In the genomic region with DNA sequence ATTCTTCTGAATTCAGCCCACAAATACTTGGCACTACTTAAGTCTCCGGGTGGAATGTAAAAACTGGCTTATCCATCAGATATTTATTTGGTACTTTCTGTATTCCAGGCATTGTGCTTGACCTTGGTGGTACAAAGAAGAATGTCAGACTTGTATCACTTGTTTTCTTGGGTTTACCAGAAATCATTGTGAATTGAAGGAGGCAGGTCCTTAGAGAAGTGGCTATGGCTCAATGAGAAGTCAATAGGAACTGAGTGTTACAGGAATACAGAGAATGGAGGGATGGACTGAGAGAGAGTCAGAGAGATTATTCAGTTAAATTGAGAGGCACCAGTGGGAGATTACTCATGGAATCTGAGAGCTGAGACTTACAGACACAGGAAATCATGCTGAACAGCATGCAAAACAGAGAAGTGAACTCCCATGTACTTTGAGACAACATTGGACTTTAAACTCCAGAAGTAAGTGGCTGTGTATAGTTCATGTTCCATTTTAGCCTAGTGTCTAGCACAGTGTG, we compare ENCODE assay signal across 14 cellular contexts.
DNase-seq lines count a peak whose midpoint lies in the region; ATAC-seq, FAIRE-seq and TF ChIP-seq lines count a peak whose summit lies in the region.
"Had no signal": no experiment of that assay in that cellular context is flagged by ENCODE, and none has a peak within 500 bp of the region (broad histone marks: within the 10 kb centered on the region; RNA-seq: fewer than 3 reads in every experiment).

No MANE protein-coding gene starts in this region.

- TF ChIP-seq CTCF in right atrium auricular region (IDR thresholded peaks at IDR 0.05): no peak
- TF ChIP-seq CTCF in bronchial epithelial cell (IDR thresholded peaks at IDR 0.05; ENCODE audit: insufficient read depth, low read length, severe bottlenecking): no peak
- TF ChIP-seq CTCF in upper lobe of right lung (IDR thresholded peaks at IDR 0.05): no peak
- no peak for TF ChIP-seq CTCF in PC-9 (conservative IDR thresholded peaks at IDR 0.05)

- no peak overlapping the region for H2AK5ac ChIP-seq in mesenchymal stem cell (ENCODE audit: low read length, severe bottlenecking)

- no peak overlapping the region for H3K18ac ChIP-seq in mesenchymal stem cell (ENCODE audit: low read depth in 1 of 2, low read length in 2 of 2)

- no peak overlapping the region for H3K14ac ChIP-seq in mesenchymal stem cell (ENCODE audit: low read length in 2 of 2)

- no peak overlapping the region for H2BK12ac ChIP-seq in mesenchymal stem cell (ENCODE audit: low read length in 2 of 2)

- BruUV-seq in PC-9 (replicated peaks; lab: Mats Ljungman, UMichigan): no TSS peak

- POLR2A ChIA-PET in PC-9 (lab: Charles Lee; ENCODE audit: unreplicated experiment): no interaction called here

- no peak overlapping the region for H3K4ac ChIP-seq in mesenchymal stem cell (ENCODE audit: low read depth in 1 of 2, low read length in 2 of 2)

- H3K4me2 ChIP-seq in mesenchymal stem cell (ENCODE audit: low read length, poor library complexity, severe bottlenecking): no peak overlapping the region
- no peak overlapping the region for H3K4me2 ChIP-seq in PC-9
- H3K4me2 ChIP-seq: A549 had no signal

- no peaks in the 10 kb centered on the region for H4K20me1 ChIP-seq in PC-9 (ENCODE audit: insufficient read depth)

- H2AFZ ChIP-seq in mesenchymal stem cell (ENCODE audit: low read depth, low read length): no peak overlapping the region
- H2AFZ ChIP-seq in PC-9: no peak overlapping the region

- H4K8ac ChIP-seq in mesenchymal stem cell (ENCODE audit: low read length): no peak overlapping the region

- H2BK5ac ChIP-seq in mesenchymal stem cell (ENCODE audit: low read depth, low read length, poor library complexity, severe bottlenecking): no peak overlapping the region

- WGBS in mesenchymal stem cell: 88% methylated on average over 1 of the region's 1 CpG

- CTCF ChIA-PET in PC-9 (lab: Charles Lee): no interaction called here

- no peaks in the 10 kb centered on the region for H3F3A ChIP-seq in PC-9 (ENCODE audit: insufficient read depth, low read depth)

- H3K9ac ChIP-seq in mesenchymal stem cell (ENCODE audit: low read length): peak overlapping the region; percentile 44

- H3K4me1 ChIP-seq in right atrium auricular region: peaks cover 0 to 5% of the 10 kb centered on the region in 2 donors
- H3K4me1 ChIP-seq in mesenchymal stem cell (ENCODE audit: control insufficient read depth, insufficient read depth, low read depth, low read length): peaks cover 4% of the 10 kb centered on the region
- H3K4me1 ChIP-seq in upper lobe of right lung: peaks cover 5% of the 10 kb centered on the region
- H3K4me1 ChIP-seq in PC-9 (replicated peaks; ENCODE audit: insufficient read depth): no peaks in the 10 kb centered on the region
- H3K4me1 ChIP-seq: A549 had no signal

- no peaks in the 10 kb centered on the region for H3K79me1 ChIP-seq in mesenchymal stem cell (replicated peaks; ENCODE audit: low read length, poor library complexity, severe bottlenecking)

- no peak overlapping the region for H2BK15ac ChIP-seq in mesenchymal stem cell (ENCODE audit: low read depth, poor library complexity, severe bottlenecking)

- no peaks in the 10 kb centered on the region for H3K9me3 ChIP-seq in right atrium auricular region
- H3K9me3 ChIP-seq in mesenchymal stem cell (ENCODE audit: control insufficient read depth, low read length): no peaks in the 10 kb centered on the region
- H3K9me3 ChIP-seq in upper lobe of right lung: no peaks in the 10 kb centered on the region
- H3K9me3 ChIP-seq in PC-9 (ENCODE audit: insufficient read depth, low read depth): no peaks in the 10 kb centered on the region
- H3K9me3 ChIP-seq: A549 had no signal

- no peak overlapping the region for H3K23ac ChIP-seq in mesenchymal stem cell (ENCODE audit: low read length in 2 of 2)

- H3K9me2 ChIP-seq in PC-9 (ENCODE audit: insufficient read depth): no peaks in the 10 kb centered on the region

- H2BK120ac ChIP-seq in mesenchymal stem cell (ENCODE audit: low read depth, low read length): no peak overlapping the region

- intact Hi-C loops in left ventricle myocardium superior (cut with micrococcal nuclease): no loop called here
- intact Hi-C loops in upper lobe of right lung (cut with DNase I): no loop called here
- intact Hi-C loops in PC-9 (cut with micrococcal nuclease; ENCODE audit: unreplicated experiment): no loop called here

- no peak overlapping the region for H4K91ac ChIP-seq in mesenchymal stem cell (ENCODE audit: low read length)

- H3K27ac ChIP-seq in right atrium auricular region (no peak overlapping the region), mesenchymal stem cell (ENCODE audit: low read length, poor library complexity, severe bottlenecking) (peak overlapping the region; percentile 87), upper lobe of right lung (no peak overlapping the region), PC-9 (no peak overlapping the region)
- H3K27ac ChIP-seq: A549 had no signal

- no peak overlapping the region for H3K4me3 ChIP-seq in right atrium auricular region
- no peak overlapping the region for H3K4me3 ChIP-seq in bronchial epithelial cell (ENCODE audit: low read depth, low read length)
- no peak overlapping the region for H3K4me3 ChIP-seq in mesenchymal stem cell (ENCODE audit: insufficient read depth in 1 of 2, low read depth in 1 of 2, low read length in 2 of 2)
- no peak overlapping the region for H3K4me3 ChIP-seq in upper lobe of right lung
- H3K4me3 ChIP-seq in PC-9: no peak overlapping the region
- H3K4me3 ChIP-seq: A549 had no signal

- peak; percentile 32 for ATAC-seq in left ventricle myocardium superior
- ATAC-seq in upper lobe of right lung: peak; percentile 56
- ATAC-seq in GM19395 (IDR thresholded peaks at IDR 0.05; ENCODE audit: unreplicated experiment): no peak
- ATAC-seq: A549; activated naive CD8-positive, alpha-beta T cell treated with anti-CD3 and anti-CD28 coated beads, Interleukin-2, amount 50 U/mL, for 24 hours had no signal

- DNase-seq in left ventricle myocardium superior: no peak
- DNase-seq in right atrium auricular region (ENCODE audit: low spot score): no peak
- DNase-seq in bronchial epithelial cell (ENCODE audit: low read depth): peak; percentile 33
- DNase-seq in mesenchymal stem cell: peak; percentile 32
- DNase-seq in upper lobe of right lung: no peak
- no peak for DNase-seq in stimulated activated CD8-positive, alpha-beta memory T cell treated with anti-CD3 and anti-CD28 coated beads, Interleukin-4, amount 100 ng/mL, for 48 hours
- no peak for DNase-seq in PC-9
- DNase-seq: activated naive CD8-positive, alpha-beta T cell treated with anti-CD3 and anti-CD28 coated beads, Interleukin-2, amount 50 U/mL, for 24 hours; DMS 273 treated with DMSO at 0.1 percent for 48 hours; effector CD8-positive, alpha-beta T cell; glutamatergic neuron; left cardiac atrium had no signal

- H3K27me3 ChIP-seq in right atrium auricular region: no peaks in the 10 kb centered on the region
- H3K27me3 ChIP-seq in bronchial epithelial cell (ENCODE audit: control insufficient read depth, insufficient read depth, low read length): no peaks in the 10 kb centered on the region
- H3K27me3 ChIP-seq in mesenchymal stem cell (ENCODE audit: control insufficient read depth in 1 of 2, insufficient read depth in 1 of 2, low read length in 2 of 2): no peaks in the 10 kb centered on the region
- no peaks in the 10 kb centered on the region for H3K27me3 ChIP-seq in upper lobe of right lung
- no peaks in the 10 kb centered on the region for H3K27me3 ChIP-seq in PC-9 (ENCODE audit: insufficient read depth, low read depth)

- H3K36me3 ChIP-seq in right atrium auricular region (no peaks in the 10 kb centered on the region), bronchial epithelial cell (ENCODE audit: control insufficient read depth, insufficient read depth, low read length) (no peaks in the 10 kb centered on the region), mesenchymal stem cell (ENCODE audit: control insufficient read depth in 1 of 2, insufficient read depth in 2 of 2, low read depth in 1 of 2, low read length in 2 of 2) (no peaks in the 10 kb centered on the region), upper lobe of right lung (no peaks in the 10 kb centered on the region), PC-9 (ENCODE audit: low read depth) (no peaks in the 10 kb centered on the region)

- peak; percentile 47 for FAIRE-seq in bronchial epithelial cell (lab: Jason Lieb, UNC)
- FAIRE-seq: A549 had no signal

- H3K79me2 ChIP-seq in PC-9 (ENCODE audit: low read depth): no peaks in the 10 kb centered on the region

Comparison
In these comparisons a context has a peak if more than half of its experiments do, and no peak if none do; other contexts are left out.
1. DNase-seq: peak in bronchial epithelial cell (single experiment) and mesenchymal stem cell (single experiment); none in left ventricle myocardium superior (single experiment), right atrium auricular region (single experiment), upper lobe of right lung (single experiment), stimulated activated CD8-positive, alpha-beta memory T cell treated with anti-CD3 and anti-CD28 coated beads, Interleukin-4, amount 100 ng/mL, for 48 hours (single experiment) and PC-9 (0 of 2).